ENCODE assay signal across 1 cellular context in genomic region chr12:124539084-124540041, GRCh38.
TF ChIP-seq lines count a peak whose summit lies in the region.

No MANE protein-coding gene starts in this region.

TF ChIP-seq in HCT116, 20 proteins besides CTCF, POLR2A, EP300 and RAD21 (continued from another document):
- no peak for TF ChIP-seq REST (IDR thresholded peaks at IDR 0.05; ENCODE audit: low read depth)
- no peak for TF ChIP-seq POLR2AphosphoS5 (IDR thresholded peaks at IDR 0.05; ENCODE audit: low read depth, low read length)
- TF ChIP-seq SRF (IDR thresholded peaks at IDR 0.05; ENCODE audit: low read depth): no peak
- TF ChIP-seq FOSL1 (IDR thresholded peaks at IDR 0.05; ENCODE audit: low read depth): no peak
- no peak for TF ChIP-seq ELF1 (IDR thresholded peaks at IDR 0.05; ENCODE audit: borderline replicate concordance, low read depth)
- no peak for TF ChIP-seq ZBTB33 (IDR thresholded peaks at IDR 0.05; ENCODE audit: extremely low read depth, insufficient replicate concordance, low read length)
- TF ChIP-seq EGR1 (IDR thresholded peaks at IDR 0.05; ENCODE audit: low read depth): no peak
